21 cellular contexts compared by ENCODE assay signal in genomic region chr7:142443614-142444013, GRCh38.
A peak's percentile ranks its signal among the peaks of the same experiment; 100 is the strongest.
DNase-seq lines count a peak whose midpoint lies in the region; ATAC-seq and FAIRE-seq lines count a peak whose summit lies in the region.
"Had no signal": no experiment of that assay in that cellular context is flagged by ENCODE, and none has a peak within 500 bp of the region (broad histone marks: within the 10 kb centered on the region; RNA-seq: fewer than 3 reads in every experiment).

No MANE protein-coding gene starts in this region.

- no peak for FAIRE-seq in urothelium cell line (lab: Jason Lieb, UNC)
- FAIRE-seq: keratinocyte had no signal

- H3K27me3 Mint-ChIP-seq in naive thymus-derived CD4-positive, alpha-beta T cell: peaks cover 0 to 2% (median 0%) of the 10 kb centered on the region in 5 donors

- no peaks in the 10 kb centered on the region for H3K27me3 ChIP-seq in naive thymus-derived CD4-positive, alpha-beta T cell (ENCODE audit: control insufficient read depth in 2 of 2, insufficient read depth in 2 of 2, low read length in 2 of 2)

- peaks cover 17 to 46% (median 44%) of the 10 kb centered on the region in 7 donors for H3K4me1 Mint-ChIP-seq in naive thymus-derived CD4-positive, alpha-beta T cell

- POLR2A ChIA-PET in naive thymus-derived CD4-positive, alpha-beta T cell (lab: Charles Lee): interaction anchor here (0.6 to 2.9 kb wide), 7 partner anchors 9 to 411 kb away, joined by 3 to 18 read pairs (median 4); partner anchors contain the start of gene EPHB6

- CTCF ChIA-PET in naive thymus-derived CD4-positive, alpha-beta T cell (lab: Charles Lee): interaction anchor here (1.0 to 1.8 kb wide), 5 partner anchors 12 to 369 kb away, joined by 3 to 8 read pairs (median 3); no protein-coding TSS in a partner anchor

- H3K4me3 ChIP-seq in naive thymus-derived CD4-positive, alpha-beta T cell (ENCODE audit: low read length): no peak overlapping the region
- H3K4me3 ChIP-seq: heart right ventricle, psoas muscle, smooth muscle cell had no signal

- DNase-seq in ELR (ENCODE audit: low read depth) (peak; percentile 52), MV-4-11 (lab: John Stamatoyannopoulos, UW) (peak; percentile 46), amniotic epithelial cell (ENCODE audit: low read depth) (peak; percentile 60), NCI-H82 treated with DMSO at 0.1 percent for 48 hours (lab: John Stamatoyannopoulos, UW; ENCODE audit: unreplicated experiment) (no peak), urothelium cell line (ENCODE audit: low spot score) (no peak)
- DNase-seq in naive thymus-derived CD4-positive, alpha-beta T cell: no peak
- DNase-seq: activated B cell treated with CpG ODN at 0.5 μM for 24 hours; effector CD8-positive, alpha-beta T cell; heart right ventricle; natural killer cell; NCI-H146; NK-92 treated with Interleukin-12 subunit alpha and Interleukin-12 subunit beta, amount 100 ng/mL, for 24 hours; psoas muscle; Right ventricle myocardium superior; stimulated activated CD8-positive, alpha-beta memory T cell treated with anti-CD3 and anti-CD28 coated beads, Interleukin-4, amount 100 ng/mL, for 48 hours; substantia nigra had no signal

- H3K4me1 ChIP-seq in naive thymus-derived CD4-positive, alpha-beta T cell (ENCODE audit: control insufficient read depth in 2 of 2, insufficient read depth in 2 of 2, low read length in 2 of 2): peaks cover 0 to 28% of the 10 kb centered on the region in 2 donors
- H3K4me1 ChIP-seq: psoas muscle had no signal

- H3K27ac Mint-ChIP-seq in naive thymus-derived CD4-positive, alpha-beta T cell: peak overlapping the region in 1 of 9 donors; percentile 52
- H3K27ac Mint-ChIP-seq: activated B cell treated with CpG ODN at 0.5 μM for 24 hours, memory B cell, natural killer cell had no signal

- H3K36me3 ChIP-seq in naive thymus-derived CD4-positive, alpha-beta T cell (ENCODE audit: control insufficient read depth in 2 of 3, insufficient read depth in 3 of 3, low read length in 3 of 3): no peaks in the 10 kb centered on the region
- H3K36me3 ChIP-seq: heart right ventricle had no signal

- peak overlapping the region in 2 of 10 donors; percentile 9 to 13 for H3K4me3 Mint-ChIP-seq in naive thymus-derived CD4-positive, alpha-beta T cell
- H3K4me3 Mint-ChIP-seq: activated B cell treated with CpG ODN at 0.5 μM for 24 hours, memory B cell, natural killer cell had no signal

- intact Hi-C loops in naive thymus-derived CD4-positive, alpha-beta T cell (cut with micrococcal nuclease): loop anchor here in 1 of 2 donors (5.0 kb wide), 1 partner anchor 39 kb away; no protein-coding TSS in a partner anchor

- no peaks in the 10 kb centered on the region for H3K36me3 Mint-ChIP-seq in naive thymus-derived CD4-positive, alpha-beta T cell
- H3K36me3 Mint-ChIP-seq: memory B cell, natural killer cell had no signal

- no peaks in the 10 kb centered on the region for H3K9me3 Mint-ChIP-seq in naive thymus-derived CD4-positive, alpha-beta T cell
- H3K9me3 Mint-ChIP-seq: activated B cell treated with CpG ODN at 0.5 μM for 24 hours, memory B cell, natural killer cell had no signal

- ATAC-seq in naive thymus-derived CD4-positive, alpha-beta T cell: peak; percentile 44
- no peak for ATAC-seq in GM18511 (IDR thresholded peaks at IDR 0.05; ENCODE audit: unreplicated experiment)
- ATAC-seq in HG03280 (IDR thresholded peaks at IDR 0.05; ENCODE audit: unreplicated experiment): no peak
- ATAC-seq: heart right ventricle, natural killer cell, psoas muscle had no signal

- no peak overlapping the region for H3K27ac ChIP-seq in naive thymus-derived CD4-positive, alpha-beta T cell (ENCODE audit: low read depth, low read length)
- H3K27ac ChIP-seq: psoas muscle had no signal

- no peaks in the 10 kb centered on the region for H3K9me3 ChIP-seq in naive thymus-derived CD4-positive, alpha-beta T cell (ENCODE audit: control insufficient read depth in 2 of 3, low read length in 3 of 3)
- H3K9me3 ChIP-seq: heart right ventricle, psoas muscle had no signal

Comparison
In these comparisons a context has a peak if more than half of its experiments do, and no peak if none do; other contexts are left out.
1. DNase-seq: peak in ELR (single experiment), MV-4-11 (single experiment) and amniotic epithelial cell (single experiment); none in naive thymus-derived CD4-positive, alpha-beta T cell (0 of 9), NCI-H82 treated with DMSO at 0.1 percent for 48 hours (single experiment) and urothelium cell line (single experiment).